Comparison of ENCODE assay signal across 8 cellular contexts in the genomic region with DNA sequence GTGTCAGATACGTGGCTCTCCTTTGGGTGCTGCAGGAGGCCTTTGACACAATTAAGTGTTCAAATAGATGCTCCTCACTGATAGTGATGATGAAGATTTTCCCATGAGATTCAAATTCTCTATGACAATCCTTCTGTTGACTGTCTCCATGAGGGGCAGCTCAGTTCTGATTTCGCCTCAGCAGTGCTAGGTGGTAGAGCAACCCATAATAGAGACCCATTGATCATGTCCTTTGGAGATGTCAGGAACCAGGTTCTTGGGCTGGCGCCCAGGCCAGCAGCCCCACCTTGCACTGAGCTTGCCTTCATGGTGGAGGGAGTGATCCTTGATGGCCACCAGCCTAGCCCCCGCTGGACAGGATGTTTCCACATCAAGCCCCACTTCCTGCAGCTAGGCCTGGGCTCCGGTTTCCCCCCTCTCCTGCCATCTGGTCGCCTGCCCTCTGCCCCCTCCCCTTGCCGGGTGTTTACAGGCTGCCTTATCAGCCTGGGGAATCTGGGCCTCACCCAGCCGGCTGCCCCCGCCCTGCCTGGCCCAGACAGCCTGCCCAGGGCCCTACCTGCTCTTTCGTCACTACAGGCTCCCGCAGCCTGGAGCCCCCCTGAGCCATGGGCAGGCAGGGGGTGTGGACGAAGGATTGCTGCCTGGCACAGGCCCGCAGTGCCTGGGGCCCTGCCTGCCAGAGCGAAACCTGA. TPM values are rescaled to one million over a fixed set of nuclear protein-coding genes. Genes with fewer than 3 reads are reported as not detected.
A peak's percentile ranks its signal among the peaks of the same experiment; 100 is the strongest.
DNase-seq lines count a peak whose midpoint lies in the region; ATAC-seq and TF ChIP-seq lines count a peak whose summit lies in the region.

No MANE protein-coding gene starts in this region.

- no peak overlapping the region for H2AFZ ChIP-seq in hepatocyte

- H3K4me1 Mint-ChIP-seq in activated naive CD4-positive, alpha-beta T cell treated with anti-CD3 and anti-CD28 coated beads for 36 hours (ENCODE audit: low read depth): peaks cover 66% of the 10 kb centered on the region
- peaks cover 8% of the 10 kb centered on the region for H3K4me1 Mint-ChIP-seq in WTC11

- no peaks in the 10 kb centered on the region for H3K9me2 ChIP-seq in hepatocyte (replicated peaks; ENCODE audit: insufficient read depth)

- TF ChIP-seq EP300 in upper lobe of left lung (IDR thresholded peaks at IDR 0.05): no peak

- TF ChIP-seq POLR2A in upper lobe of left lung (IDR thresholded peaks at IDR 0.05): no peak

- TF ChIP-seq CTCF in WTC11 (IDR thresholded peaks at IDR 0.05) (no peak), hepatocyte (IDR thresholded peaks at IDR 0.05; ENCODE audit: poor library complexity) (no peak), upper lobe of left lung (IDR thresholded peaks at IDR 0.05) (no peak)

- H3K36me3 Mint-ChIP-seq in activated naive CD4-positive, alpha-beta T cell treated with anti-CD3 and anti-CD28 coated beads for 36 hours (ENCODE audit: low read depth): peaks cover 1% of the 10 kb centered on the region
- no peaks in the 10 kb centered on the region for H3K36me3 Mint-ChIP-seq in WTC11

- peak; percentile 72 for ATAC-seq in WTC11
- ATAC-seq in upper lobe of left lung (ENCODE audit: low FRiP score in 2 of 2): peak in 1 of 2 donors; percentile 81
- ATAC-seq in HG03521 (IDR thresholded peaks at IDR 0.05; ENCODE audit: unreplicated experiment): no peak

- peak overlapping the region; percentile 54 for H3K27ac Mint-ChIP-seq in activated naive CD4-positive, alpha-beta T cell treated with anti-CD3 and anti-CD28 coated beads for 36 hours
- no peak overlapping the region for H3K27ac Mint-ChIP-seq in WTC11

- peak overlapping the region; percentile 66 for H3K4me2 ChIP-seq in hepatocyte

- no peaks in the 10 kb centered on the region for H3K27me3 Mint-ChIP-seq in activated naive CD4-positive, alpha-beta T cell treated with anti-CD3 and anti-CD28 coated beads for 36 hours (ENCODE audit: low read depth)
- H3K27me3 Mint-ChIP-seq in WTC11 (ENCODE audit: low read depth): no peaks in the 10 kb centered on the region

- POLR2A ChIA-PET in WTC11 (lab: Charles Lee): no interaction called here

- H3K4me3 ChIP-seq in hepatocyte (no peak overlapping the region), upper lobe of left lung (no peak overlapping the region)

- H3K4me1 ChIP-seq in hepatocyte (ENCODE audit: insufficient read depth) (peaks cover 15% of the 10 kb centered on the region), upper lobe of left lung (peaks cover 15 to 31% (median 23%) of the 10 kb centered on the region in 4 donors)

- H3K27me3 ChIP-seq in hepatocyte (no peaks in the 10 kb centered on the region), upper lobe of left lung (no peaks in the 10 kb centered on the region)

- peaks cover 39% of the 10 kb centered on the region for H3K79me2 ChIP-seq in hepatocyte

- H3K27ac ChIP-seq in hepatocyte: peak overlapping the region; percentile 55
- H3K27ac ChIP-seq in upper lobe of left lung: peak overlapping the region; percentile 35 to 75 (median 62)
- H3K27ac ChIP-seq in substantia nigra (ENCODE audit: low read depth, low read length, poor library complexity, severe bottlenecking): no peak overlapping the region

- no peaks in the 10 kb centered on the region for H3K36me3 ChIP-seq in hepatocyte (replicated peaks; ENCODE audit: insufficient read depth, low read depth)
- no peaks in the 10 kb centered on the region for H3K36me3 ChIP-seq in upper lobe of left lung

- DNase-seq in activated naive CD4-positive, alpha-beta T cell treated with anti-CD3 and anti-CD28 coated beads for 36 hours: peak; percentile 11
- DNase-seq in activated naive CD4-positive, alpha-beta T cell treated with Interleukin-2 at 50 U/mL for 16 hours: no peak
- peak; percentile 16 for DNase-seq in WTC11 (ENCODE audit: low spot score)
- peak; percentile 61 for DNase-seq in hepatocyte (ENCODE audit: low spot score)
- DNase-seq in upper lobe of left lung: peak; percentile 57 to 76
- DNase-seq in NCI-H1105 treated with DMSO at 0.1 percent for 48 hours (lab: John Stamatoyannopoulos, UW): no peak
- DNase-seq in substantia nigra (lab: John Stamatoyannopoulos, UW): no peak

- no peaks in the 10 kb centered on the region for H3K9me3 ChIP-seq in hepatocyte (ENCODE audit: low read depth)
- H3K9me3 ChIP-seq in upper lobe of left lung: no peaks in the 10 kb centered on the region

- H4K20me1 ChIP-seq in hepatocyte (ENCODE audit: insufficient read depth, poor library complexity, severe bottlenecking): no peaks in the 10 kb centered on the region

- CTCF ChIA-PET in activated naive CD4-positive, alpha-beta T cell treated with anti-CD3 and anti-CD28 coated beads for 36 hours (lab: Charles Lee): interaction anchor here (1.0 to 2.9 kb wide), 2 partner anchors 12 to 17 kb away, joined by 4 to 12 read pairs; no protein-coding TSS in a partner anchor
- CTCF ChIA-PET in WTC11 (lab: Charles Lee): interaction anchor here (0.9 to 1.1 kb wide), 2 partner anchors 37 to 104 kb away, joined by 3 to 5 read pairs; no protein-coding TSS in a partner anchor

- intact Hi-C loops in activated naive CD4-positive, alpha-beta T cell treated with anti-CD3 and anti-CD28 coated beads for 36 hours (cut with micrococcal nuclease): loop anchor here (1.0 kb wide), 1 partner anchor 12 kb away; no protein-coding TSS in a partner anchor

- no peak overlapping the region for H3K4me3 Mint-ChIP-seq in activated naive CD4-positive, alpha-beta T cell treated with anti-CD3 and anti-CD28 coated beads for 36 hours
- no peak overlapping the region for H3K4me3 Mint-ChIP-seq in WTC11

- no peaks in the 10 kb centered on the region for H3K9me3 Mint-ChIP-seq in activated naive CD4-positive, alpha-beta T cell treated with anti-CD3 and anti-CD28 coated beads for 36 hours
- H3K9me3 Mint-ChIP-seq in WTC11: no peaks in the 10 kb centered on the region

- 60% methylated on average over 14 of the region's 14 CpGs for WGBS in hepatocyte (ENCODE audit: low lambda C conversion rate, missing lambda C conversion rate)
- WGBS in upper lobe of left lung, 2 donors: 45 to 54% methylated on average over 2 to 14 of the region's 14 CpGs

TF ChIP-seq in WTC11, 78 proteins besides CTCF, POLR2A, EP300 and RAD21:
- TF ChIP-seq JAZF1 (CRISPR knock-in tag; IDR thresholded peaks at IDR 0.05): no peak
- TF ChIP-seq, protein P1, sequence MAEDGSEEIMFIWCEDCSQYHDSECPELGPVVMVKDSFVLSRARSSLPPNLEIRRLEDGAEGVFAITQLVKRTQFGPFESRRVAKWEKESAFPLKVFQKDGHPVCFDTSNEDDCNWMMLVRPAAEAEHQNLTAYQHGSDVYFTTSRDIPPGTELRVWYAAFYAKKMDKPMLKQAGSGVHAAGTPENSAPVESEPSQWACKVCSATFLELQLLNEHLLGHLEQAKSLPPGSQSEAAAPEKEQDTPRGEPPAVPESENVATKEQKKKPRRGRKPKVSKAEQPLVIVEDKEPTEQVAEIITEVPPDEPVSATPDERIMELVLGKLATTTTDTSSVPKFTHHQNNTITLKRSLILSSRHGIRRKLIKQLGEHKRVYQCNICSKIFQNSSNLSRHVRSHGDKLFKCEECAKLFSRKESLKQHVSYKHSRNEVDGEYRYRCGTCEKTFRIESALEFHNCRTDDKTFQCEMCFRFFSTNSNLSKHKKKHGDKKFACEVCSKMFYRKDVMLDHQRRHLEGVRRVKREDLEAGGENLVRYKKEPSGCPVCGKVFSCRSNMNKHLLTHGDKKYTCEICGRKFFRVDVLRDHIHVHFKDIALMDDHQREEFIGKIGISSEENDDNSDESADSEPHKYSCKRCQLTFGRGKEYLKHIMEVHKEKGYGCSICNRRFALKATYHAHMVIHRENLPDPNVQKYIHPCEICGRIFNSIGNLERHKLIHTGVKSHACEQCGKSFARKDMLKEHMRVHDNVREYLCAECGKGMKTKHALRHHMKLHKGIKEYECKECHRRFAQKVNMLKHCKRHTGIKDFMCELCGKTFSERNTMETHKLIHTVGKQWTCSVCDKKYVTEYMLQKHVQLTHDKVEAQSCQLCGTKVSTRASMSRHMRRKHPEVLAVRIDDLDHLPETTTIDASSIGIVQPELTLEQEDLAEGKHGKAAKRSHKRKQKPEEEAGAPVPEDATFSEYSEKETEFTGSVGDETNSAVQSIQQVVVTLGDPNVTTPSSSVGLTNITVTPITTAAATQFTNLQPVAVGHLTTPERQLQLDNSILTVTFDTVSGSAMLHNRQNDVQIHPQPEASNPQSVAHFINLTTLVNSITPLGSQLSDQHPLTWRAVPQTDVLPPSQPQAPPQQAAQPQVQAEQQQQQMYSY (CRISPR knock-in tag; IDR thresholded peaks at IDR 0.05): no peak
- TF ChIP-seq, protein P2, sequence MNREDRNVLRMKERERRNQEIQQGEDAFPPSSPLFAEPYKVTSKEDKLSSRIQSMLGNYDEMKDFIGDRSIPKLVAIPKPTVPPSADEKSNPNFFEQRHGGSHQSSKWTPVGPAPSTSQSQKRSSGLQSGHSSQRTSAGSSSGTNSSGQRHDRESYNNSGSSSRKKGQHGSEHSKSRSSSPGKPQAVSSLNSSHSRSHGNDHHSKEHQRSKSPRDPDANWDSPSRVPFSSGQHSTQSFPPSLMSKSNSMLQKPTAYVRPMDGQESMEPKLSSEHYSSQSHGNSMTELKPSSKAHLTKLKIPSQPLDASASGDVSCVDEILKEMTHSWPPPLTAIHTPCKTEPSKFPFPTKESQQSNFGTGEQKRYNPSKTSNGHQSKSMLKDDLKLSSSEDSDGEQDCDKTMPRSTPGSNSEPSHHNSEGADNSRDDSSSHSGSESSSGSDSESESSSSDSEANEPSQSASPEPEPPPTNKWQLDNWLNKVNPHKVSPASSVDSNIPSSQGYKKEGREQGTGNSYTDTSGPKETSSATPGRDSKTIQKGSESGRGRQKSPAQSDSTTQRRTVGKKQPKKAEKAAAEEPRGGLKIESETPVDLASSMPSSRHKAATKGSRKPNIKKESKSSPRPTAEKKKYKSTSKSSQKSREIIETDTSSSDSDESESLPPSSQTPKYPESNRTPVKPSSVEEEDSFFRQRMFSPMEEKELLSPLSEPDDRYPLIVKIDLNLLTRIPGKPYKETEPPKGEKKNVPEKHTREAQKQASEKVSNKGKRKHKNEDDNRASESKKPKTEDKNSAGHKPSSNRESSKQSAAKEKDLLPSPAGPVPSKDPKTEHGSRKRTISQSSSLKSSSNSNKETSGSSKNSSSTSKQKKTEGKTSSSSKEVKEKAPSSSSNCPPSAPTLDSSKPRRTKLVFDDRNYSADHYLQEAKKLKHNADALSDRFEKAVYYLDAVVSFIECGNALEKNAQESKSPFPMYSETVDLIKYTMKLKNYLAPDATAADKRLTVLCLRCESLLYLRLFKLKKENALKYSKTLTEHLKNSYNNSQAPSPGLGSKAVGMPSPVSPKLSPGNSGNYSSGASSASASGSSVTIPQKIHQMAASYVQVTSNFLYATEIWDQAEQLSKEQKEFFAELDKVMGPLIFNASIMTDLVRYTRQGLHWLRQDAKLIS (CRISPR knock-in tag; IDR thresholded peaks at IDR 0.05; ENCODE audit: borderline replicate concordance): no peak
- TF ChIP-seq NR1H2 (CRISPR knock-in tag; IDR thresholded peaks at IDR 0.05): no peak
- TF ChIP-seq GABPB1 (CRISPR knock-in tag; IDR thresholded peaks at IDR 0.05): peak; percentile 14; the same call in 1 of the 2 replicates

RNA-seq across cellular contexts. Expression of a gene that starts 12.6 kb away (rescaled TPM):
- total RNA-seq in activated naive CD4-positive, alpha-beta T cell treated with anti-CD3 and anti-CD28 coated beads for 36 hours: 10 to 100 TPM; 15.8 to 16.5 TPM
- total RNA-seq in WTC11 (2021) (1.7 to 1.9 TPM (median 1.9 TPM) in 3 replicates), hepatocyte (19.9 and 21.1 TPM in 2 replicates), upper lobe of left lung (10 to 100 TPM; 13.6 to 31.0 (median 21.9) TPM)
- polyA plus RNA-seq in hepatocyte: 13.6 and 18.9 TPM in 2 replicates

Comparison
In these comparisons a context has a peak if more than half of its experiments do, and no peak if none do; other contexts are left out.
1. DNase-seq: peak in activated naive CD4-positive, alpha-beta T cell treated with anti-CD3 and anti-CD28 coated beads for 36 hours (single experiment), WTC11 (single experiment), hepatocyte (single experiment) and upper lobe of left lung (2 of 2); none in activated naive CD4-positive, alpha-beta T cell treated with Interleukin-2 at 50 U/mL for 16 hours (single experiment), NCI-H1105 treated with DMSO at 0.1 percent for 48 hours (single experiment) and substantia nigra (0 of 49).